ENCODE assay signal across 11 cellular contexts in the genomic region with DNA sequence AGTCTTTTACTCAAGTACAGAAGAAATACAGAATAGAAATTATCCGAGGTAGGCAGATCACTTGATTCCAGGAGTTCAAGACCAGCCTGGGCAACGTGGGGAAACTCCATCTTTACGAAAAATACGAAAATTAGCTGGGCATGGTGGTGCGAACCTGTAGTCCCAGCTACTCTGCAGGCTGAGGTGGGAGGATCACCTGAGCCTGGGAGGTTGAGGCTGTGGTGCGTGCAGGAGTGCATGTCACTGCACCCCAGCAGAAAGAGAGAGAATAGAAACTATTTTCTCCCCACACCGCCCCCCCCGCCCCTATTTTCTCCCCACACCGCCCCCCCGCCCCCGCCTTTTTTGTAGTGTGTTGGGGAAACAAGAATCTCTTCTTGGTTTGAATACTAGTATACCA. TPM values are rescaled to one million over a fixed set of nuclear protein-coding genes. Genes with fewer than 3 reads are reported as not detected.
DNase-seq lines count a peak whose midpoint lies in the region; ATAC-seq and TF ChIP-seq lines count a peak whose summit lies in the region.
"Had no signal": no experiment of that assay in that cellular context is flagged by ENCODE, and none has a peak within 500 bp of the region (broad histone marks: within the 10 kb centered on the region; RNA-seq: fewer than 3 reads in every experiment).

No MANE protein-coding gene starts in this region.

- intact Hi-C loops in natural killer cell (cut with micrococcal nuclease), result no loop called here

- H3K36me3 ChIP-seq in OCI-LY3 (replicated peaks; ENCODE audit: low read depth, low read length), result peaks cover 5% of the 10 kb centered on the region

- no peaks in the 10 kb centered on the region for H3K9me3 Mint-ChIP-seq in natural killer cell
- no peaks in the 10 kb centered on the region for H3K9me3 Mint-ChIP-seq in natural killer cell treated with Interleukin-12 subunit alpha and Interleukin-12 subunit beta and Interleukin-15 and Interleukin-18, amount 100 ng/mL, for 72 hours
- peaks cover 4% of the 10 kb centered on the region for H3K9me3 Mint-ChIP-seq in glutamatergic neuron (ENCODE audit: unreplicated experiment)
- H3K9me3 Mint-ChIP-seq: activated naive CD4-positive, alpha-beta T cell treated with anti-CD3 and anti-CD28 coated beads, Interleukin-2, amount 50 U/mL, for 72 hours had no signal

- TF ChIP-seq CTCF in natural killer cell (IDR thresholded peaks at IDR 0.05) (no peak), OCI-LY3 (IDR thresholded peaks at IDR 0.05; ENCODE audit: low read depth, low read length) (no peak), glutamatergic neuron (IDR thresholded peaks at IDR 0.05; ENCODE audit: partially characterized antibody, unreplicated experiment) (no peak)

- H3K79me2 ChIP-seq in OCI-LY3 (ENCODE audit: low read length), result peaks cover 68% of the 10 kb centered on the region

- H3K27ac Mint-ChIP-seq in natural killer cell, result no peak overlapping the region
- H3K27ac Mint-ChIP-seq in natural killer cell treated with Interleukin-12 subunit alpha and Interleukin-12 subunit beta and Interleukin-15 and Interleukin-18, amount 100 ng/mL, for 72 hours, result no peak overlapping the region
- H3K27ac Mint-ChIP-seq in glutamatergic neuron (ENCODE audit: unreplicated experiment), result no peak overlapping the region

- H3K27me3 ChIP-seq in OCI-LY3 (ENCODE audit: low read depth, low read length), result no peaks in the 10 kb centered on the region

- peaks cover 14% of the 10 kb centered on the region for H4K20me1 ChIP-seq in OCI-LY3 (ENCODE audit: insufficient read depth, low read length)

- no peak overlapping the region for H2AFZ ChIP-seq in OCI-LY3 (ENCODE audit: low read depth, low read length)

- H3K4me3 Mint-ChIP-seq in natural killer cell, result peak overlapping the region; percentile 63
- H3K4me3 Mint-ChIP-seq in natural killer cell treated with Interleukin-12 subunit alpha and Interleukin-12 subunit beta and Interleukin-15 and Interleukin-18, amount 100 ng/mL, for 72 hours, result no peak overlapping the region
- peak overlapping the region; percentile 89 for H3K4me3 Mint-ChIP-seq in glutamatergic neuron (ENCODE audit: unreplicated experiment)

- no peaks in the 10 kb centered on the region for H3K9me3 ChIP-seq in OCI-LY3 (ENCODE audit: insufficient read depth, low read length)

- H3K9ac ChIP-seq in OCI-LY3 (ENCODE audit: low read length), result no peak overlapping the region

- ATAC-seq in natural killer cell (no peak), GM18858 (IDR thresholded peaks at IDR 0.05; ENCODE audit: unreplicated experiment) (no peak), GM19397 (IDR thresholded peaks at IDR 0.05; ENCODE audit: unreplicated experiment) (no peak)
- no peak for ATAC-seq in natural killer cell treated with Interleukin-12 subunit alpha and Interleukin-12 subunit beta and Interleukin-15 and Interleukin-18, amount 100 ng/mL, for 72 hours
- ATAC-seq: activated naive CD4-positive, alpha-beta T cell treated with anti-CD3 and anti-CD28 coated beads, Interleukin-2, amount 50 U/mL, for 72 hours had no signal

- peaks cover 12% of the 10 kb centered on the region for H3K4me1 ChIP-seq in OCI-LY3 (ENCODE audit: low read length)

- no peaks in the 10 kb centered on the region for H3K36me3 Mint-ChIP-seq in natural killer cell
- H3K36me3 Mint-ChIP-seq in natural killer cell treated with Interleukin-12 subunit alpha and Interleukin-12 subunit beta and Interleukin-15 and Interleukin-18, amount 100 ng/mL, for 72 hours, result no peaks in the 10 kb centered on the region
- no peaks in the 10 kb centered on the region for H3K36me3 Mint-ChIP-seq in glutamatergic neuron (ENCODE audit: unreplicated experiment)

- DNase-seq in natural killer cell (no peak), glutamatergic neuron (no peak), AML-193 (lab: John Stamatoyannopoulos, UW) (no peak), NCI-H1417 (lab: John Stamatoyannopoulos, UW) (no peak)
- no peak for DNase-seq in natural killer cell treated with Interleukin-12 subunit alpha and Interleukin-12 subunit beta and Interleukin-15 and Interleukin-18, amount 100 ng/mL, for 72 hours (ENCODE audit: low spot score)
- DNase-seq: CD4-positive, alpha-beta memory T cell; small intestine had no signal

- peak overlapping the region; percentile 89; the same call in 1 of the 2 replicates for H3K4me3 ChIP-seq in OCI-LY3 (ENCODE audit: low read length)

- H3K27ac ChIP-seq in OCI-LY3 (ENCODE audit: low read length), result no peak overlapping the region

- peak overlapping the region; percentile 73 for H3K4me2 ChIP-seq in OCI-LY3 (ENCODE audit: low read length)

- H3K27me3 Mint-ChIP-seq in natural killer cell (ENCODE audit: low read depth in 2 of 2), result no peaks in the 10 kb centered on the region
- H3K27me3 Mint-ChIP-seq in natural killer cell treated with Interleukin-12 subunit alpha and Interleukin-12 subunit beta and Interleukin-15 and Interleukin-18, amount 100 ng/mL, for 72 hours, result no peaks in the 10 kb centered on the region
- H3K27me3 Mint-ChIP-seq in glutamatergic neuron (ENCODE audit: unreplicated experiment), result peaks cover 3% of the 10 kb centered on the region
- H3K27me3 Mint-ChIP-seq: CD4-positive, alpha-beta memory T cell had no signal

- peaks cover 20 to 23% of the 10 kb centered on the region in 2 donors for H3K4me1 Mint-ChIP-seq in natural killer cell
- H3K4me1 Mint-ChIP-seq in natural killer cell treated with Interleukin-12 subunit alpha and Interleukin-12 subunit beta and Interleukin-15 and Interleukin-18, amount 100 ng/mL, for 72 hours (ENCODE audit: low read depth in 2 of 2), result peaks cover 13 to 24% of the 10 kb centered on the region in 2 donors
- peaks cover 8% of the 10 kb centered on the region for H3K4me1 Mint-ChIP-seq in glutamatergic neuron (ENCODE audit: low read depth, unreplicated experiment)

RNA-seq across cellular contexts. Expression of a gene that starts 2.2 kb away (rescaled TPM):
- total RNA-seq in natural killer cell, result 10 to 100 TPM; 69.2 to 84.9 (median 81.0) TPM
- 10 to 100 TPM; 66.4 to 93.3 TPM for total RNA-seq in natural killer cell treated with Interleukin-12 subunit alpha and Interleukin-12 subunit beta and Interleukin-15 and Interleukin-18, amount 100 ng/mL, for 72 hours
- total RNA-seq in glutamatergic neuron (ENCODE audit: unreplicated experiment), result 167 TPM
